In genomic region chr1:6094246-6094645, GRCh38 we compare ENCODE assay signal across 18 cellular contexts. TPM values are rescaled to one million over a fixed set of nuclear protein-coding genes. Genes with fewer than 3 reads are reported as not detected.
A peak's percentile ranks its signal among the peaks of the same experiment; 100 is the strongest.
DNase-seq lines count a peak whose midpoint lies in the region; ATAC-seq and TF ChIP-seq lines count a peak whose summit lies in the region.
"Had no signal": no experiment of that assay in that cellular context is flagged by ENCODE, and none has a peak within 500 bp of the region (broad histone marks: within the 10 kb centered on the region; RNA-seq: fewer than 3 reads in every experiment).

No MANE protein-coding gene starts in this region.

- peak overlapping the region; percentile 16 for H3K27ac Mint-ChIP-seq in activated T-cell treated with anti-CD3 and anti-CD28 coated beads, Interleukin-2, amount 50 U/mL, for 24 hours
- peak overlapping the region; percentile 16 for H3K27ac Mint-ChIP-seq in endothelial cell (ENCODE audit: unreplicated experiment)
- H3K27ac Mint-ChIP-seq: CD8-positive, alpha-beta T cell had no signal

- no peak overlapping the region for H3K4me3 ChIP-seq in right cardiac atrium (ENCODE audit: low read length)

- H3K27ac ChIP-seq in right cardiac atrium (ENCODE audit: low read length) = no peak overlapping the region

- no peaks in the 10 kb centered on the region for H3K4me1 Mint-ChIP-seq in activated T-cell treated with anti-CD3 and anti-CD28 coated beads, Interleukin-2, amount 50 U/mL, for 24 hours (ENCODE audit: low read depth)
- no peaks in the 10 kb centered on the region for H3K4me1 Mint-ChIP-seq in endothelial cell (ENCODE audit: unreplicated experiment)

- intact Hi-C loops in right cardiac atrium (cut with DNase I) = no loop called here
- intact Hi-C loops in left cardiac atrium (cut with DNase I) = no loop called here

- H3K27me3 ChIP-seq in right cardiac atrium (ENCODE audit: control insufficient read depth, insufficient read depth) = no peaks in the 10 kb centered on the region

- TF ChIP-seq CTCF in endothelial cell (IDR thresholded peaks at IDR 0.05; ENCODE audit: unreplicated experiment) = no peak

- DNase-seq in activated T-cell treated with anti-CD3 and anti-CD28 coated beads, Interleukin-2, amount 50 U/mL, for 24 hours = no peak
- DNase-seq in activated T-cell treated with anti-CD3 and anti-CD28 coated beads for 4 hours (no peak), right cardiac atrium (peak in 2 of 3 donors; percentile 55 to 61), left cardiac atrium (no peak), endothelial cell (ENCODE audit: low spot score) (no peak), NCI-H2171 treated with DMSO at 0.1 percent for 48 hours (lab: John Stamatoyannopoulos, UW) (no peak)
- no peak for DNase-seq in activated CD8-positive, alpha-beta memory T cell treated with anti-CD3 and anti-CD28 coated beads for 24 hours
- DNase-seq: AML-193; C1 segment of cervical spinal cord; CD8-positive, alpha-beta T cell; DND-41; H7; Kasumi-1; NCI-H1694; NCI-H2081; NCI-H2171; NCI-H526; SIG-M5 had no signal

- H3K9me3 Mint-ChIP-seq in activated T-cell treated with anti-CD3 and anti-CD28 coated beads, Interleukin-2, amount 50 U/mL, for 24 hours = no peaks in the 10 kb centered on the region
- no peaks in the 10 kb centered on the region for H3K9me3 Mint-ChIP-seq in endothelial cell (ENCODE audit: unreplicated experiment)
- H3K9me3 Mint-ChIP-seq: CD8-positive, alpha-beta T cell had no signal

- 89% methylated on average over 19 of the region's 19 CpGs for WGBS in right cardiac atrium

- H3K27me3 Mint-ChIP-seq in activated T-cell treated with anti-CD3 and anti-CD28 coated beads, Interleukin-2, amount 50 U/mL, for 24 hours = no peaks in the 10 kb centered on the region
- H3K27me3 Mint-ChIP-seq in endothelial cell (ENCODE audit: unreplicated experiment) = peaks cover 24% of the 10 kb centered on the region

- peaks cover 81% of the 10 kb centered on the region for H3K36me3 Mint-ChIP-seq in activated T-cell treated with anti-CD3 and anti-CD28 coated beads, Interleukin-2, amount 50 U/mL, for 24 hours (ENCODE audit: low read depth)
- peaks cover 4% of the 10 kb centered on the region for H3K36me3 Mint-ChIP-seq in endothelial cell (ENCODE audit: low read depth, unreplicated experiment)

- H3K9me3 ChIP-seq in right cardiac atrium (ENCODE audit: control insufficient read depth, low read length) = no peaks in the 10 kb centered on the region

- H3K4me3 Mint-ChIP-seq in activated T-cell treated with anti-CD3 and anti-CD28 coated beads, Interleukin-2, amount 50 U/mL, for 24 hours = no peak overlapping the region
- H3K4me3 Mint-ChIP-seq in endothelial cell (ENCODE audit: unreplicated experiment) = no peak overlapping the region
- H3K4me3 Mint-ChIP-seq: CD8-positive, alpha-beta T cell had no signal

- ATAC-seq in right cardiac atrium (no peak), left cardiac atrium (no peak)
- ATAC-seq: CD8-positive, alpha-beta T cell had no signal

- H3K4me1 ChIP-seq in right cardiac atrium (ENCODE audit: control insufficient read depth, insufficient read depth, low read length) = no peaks in the 10 kb centered on the region

RNA-seq across cellular contexts. Expression of gene KCNAB2, which starts 48.6 kb away (rescaled TPM):
- 10 to 100 TPM; 15.4 to 25.6 (median 19.0) TPM for total RNA-seq in right cardiac atrium
- 12.6 TPM for polyA plus RNA-seq in right cardiac atrium
- total RNA-seq in left cardiac atrium = 10 to 100 TPM; 13.2 to 14.7 TPM
- total RNA-seq in endothelial cell (ENCODE audit: unreplicated experiment) = 4.1 TPM

Comparison
In these comparisons a context has a peak if more than half of its experiments do, and no peak if none do; other contexts are left out.
1. DNase-seq: peak in right cardiac atrium (2 of 3); none in activated T-cell treated with anti-CD3 and anti-CD28 coated beads, Interleukin-2, amount 50 U/mL, for 24 hours (single experiment), activated T-cell treated with anti-CD3 and anti-CD28 coated beads for 4 hours (single experiment), left cardiac atrium (single experiment), endothelial cell (single experiment), NCI-H2171 treated with DMSO at 0.1 percent for 48 hours (single experiment) and activated CD8-positive, alpha-beta memory T cell treated with anti-CD3 and anti-CD28 coated beads for 24 hours (single experiment).